ENCODE assay signal across 1 cellular context in genomic region chr14:97626088-97626487, GRCh38.
TF ChIP-seq lines count a peak whose summit lies in the region.

No MANE protein-coding gene starts in this region.

TF ChIP-seq in WTC11, 78 proteins besides CTCF, POLR2A, EP300 and RAD21 (continued from another document):
- TF ChIP-seq ZBTB21 (CRISPR knock-in tag; IDR thresholded peaks at IDR 0.05; ENCODE audit: borderline replicate concordance), result no peak
